9 cellular contexts compared by ENCODE assay signal in the genomic region with DNA sequence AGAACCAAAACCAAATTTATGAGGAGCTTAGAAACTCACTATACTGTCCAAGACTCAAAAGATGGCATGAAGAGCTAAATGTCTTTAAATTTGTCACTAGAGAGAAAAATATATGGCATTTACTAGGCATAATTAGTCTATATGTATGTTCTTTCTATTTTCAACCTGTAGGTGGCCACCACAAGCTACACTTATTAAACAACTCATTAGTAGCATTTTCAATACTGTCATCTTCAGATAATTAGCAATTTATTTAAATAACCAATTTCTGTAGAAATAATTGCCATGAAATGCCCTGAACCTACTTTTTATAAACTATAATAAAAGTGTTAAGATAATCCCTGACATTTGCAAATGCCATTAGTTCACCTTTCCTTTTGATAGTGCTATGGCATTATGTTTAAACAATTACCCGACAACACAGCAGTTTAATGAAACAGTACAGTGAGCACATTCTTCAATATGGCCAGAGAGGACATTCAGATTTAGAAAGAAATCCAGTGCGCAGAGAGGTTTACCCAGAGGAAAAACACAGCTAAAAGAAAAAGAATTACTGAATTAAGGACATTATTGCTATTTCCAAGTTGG.
DNase-seq lines count a peak whose midpoint lies in the region; ATAC-seq, FAIRE-seq and TF ChIP-seq lines count a peak whose summit lies in the region.
"Had no signal": no experiment of that assay in that cellular context is flagged by ENCODE, and none has a peak within 500 bp of the region (broad histone marks: within the 10 kb centered on the region; RNA-seq: fewer than 3 reads in every experiment).

No MANE protein-coding gene starts in this region.

- no TSS peak for BruUV-seq in HCT116 (replicated peaks; lab: Mats Ljungman, UMichigan)

- H3K4me1 ChIP-seq in HCT116 (ENCODE audit: control insufficient read depth in 1 of 2, insufficient read depth in 2 of 2, low read length in 2 of 2): no peaks in the 10 kb centered on the region

- peak; percentile 37; the same call in 2 of the 3 replicates for TF ChIP-seq CTCF in GM12872 (IDR thresholded peaks at IDR 0.05; ENCODE audit: insufficient read depth, low read depth, low read length)
- peak; percentile 38 to 62 (median 55); a peak in 5 of 6 replicates for TF ChIP-seq CTCF in HCT116 (IDR thresholded peaks at IDR 0.05 in 2 of 3, conservative IDR thresholded peaks at IDR 0.05 in 1 of 3; ENCODE audit: borderline replicate concordance in 1 of 3, insufficient read depth in 1 of 3, low read depth in 2 of 3, low read length in 2 of 3)

- RAD21 ChIA-PET in HCT116 (lab: Charles Lee; ENCODE audit: low non-redundant PET in 1 of 2, low total read pairs in 2 of 2, uncharacterized antibody in 2 of 2, unreplicated experiment in 2 of 2): interaction anchor here (1.1 to 1.5 kb wide), 2 partner anchors 282 kb away, joined by 5 to 6 read pairs; no protein-coding TSS in a partner anchor

- H3K27ac ChIP-seq in HCT116 (ENCODE audit: low read depth, low read length): no peak overlapping the region
- H3K27ac ChIP-seq: SK-N-MC had no signal

- H3K9me3 Mint-ChIP-seq in T-cell: peaks cover 0 to 6% (median 0%) of the 10 kb centered on the region in 3 donors

- POLR2A ChIA-PET in HCT116 (lab: Charles Lee) (no interaction called here), T-cell (lab: Charles Lee) (interaction anchor here in 1 of 2 donors (0.6 kb wide), 3 partner anchors 15 to 807 kb away, joined by 3 to 13 read pairs (median 3); no protein-coding TSS in a partner anchor)

- no peaks in the 10 kb centered on the region for H3K27me3 ChIP-seq in HCT116 (ENCODE audit: insufficient read depth, low read length)

- H3K4me1 Mint-ChIP-seq in T-cell: no peaks in the 10 kb centered on the region

- H3K9me3 ChIP-seq in HCT116 (ENCODE audit: control insufficient read depth in 1 of 2, insufficient read depth in 1 of 2, low read depth in 1 of 2, low read length in 2 of 2): no peaks in the 10 kb centered on the region

- intact Hi-C loops in HCT116 (cut with micrococcal nuclease): loop anchor here (2.0 to 5.0 kb wide), 2 partner anchors 578 to 807 kb away; no protein-coding TSS in a partner anchor

- H3K4me3 ChIP-seq in HCT116 (replicated peaks in 1 of 2; ENCODE audit: low read depth in 1 of 2, low read length in 2 of 2): no peak overlapping the region
- H3K4me3 ChIP-seq: SK-N-MC had no signal

- no peaks in the 10 kb centered on the region for H3K27me3 Mint-ChIP-seq in T-cell

- TF ChIP-seq RAD21 in HCT116 (IDR thresholded peaks at IDR 0.05; ENCODE audit: low read depth): peak; percentile 71

- CTCF ChIA-PET in HCT116 (lab: Charles Lee): interaction anchor here (0.7 to 2.2 kb wide), 14 partner anchors 8 to 1224 kb away, joined by 3 to 14 read pairs (median 4); partner anchors contain the start of gene DPYD
- CTCF ChIA-PET in T-cell (lab: Charles Lee): interaction anchor here (0.6 to 1.4 kb wide), 4 partner anchors 343 to 849 kb away, joined by 3 to 6 read pairs (median 3); no protein-coding TSS in a partner anchor

- TF ChIP-seq POLR2A in HCT116 (IDR thresholded peaks at IDR 0.05; ENCODE audit: borderline replicate concordance, extremely low read depth, insufficient read depth, insufficient read length): no peak

- H3K36me3 ChIP-seq in HCT116 (ENCODE audit: control insufficient read depth in 1 of 2, insufficient read depth in 2 of 2, low read length in 2 of 2): no peaks in the 10 kb centered on the region

- no peaks in the 10 kb centered on the region for H3K9me2 ChIP-seq in HCT116 (ENCODE audit: insufficient read depth)

- peaks cover 13% of the 10 kb centered on the region for H3K36me3 Mint-ChIP-seq in T-cell

- no peak overlapping the region for H3K4me3 Mint-ChIP-seq in T-cell

- no peak overlapping the region for H3K27ac Mint-ChIP-seq in T-cell

- DNase-seq in HCT116 (ENCODE audit: low read depth, low spot score): peak; percentile 12
- no peak for DNase-seq in RCC 7860 (ENCODE audit: low spot score)
- peak; percentile 26 for DNase-seq in iris pigment epithelial cell (ENCODE audit: low read depth)
- no peak for DNase-seq in central memory CD4-positive, alpha-beta T cell
- no peak for DNase-seq in T-cell
- no peak for DNase-seq in iPS-NIHi11 (ENCODE audit: low spot score)

- no peaks in the 10 kb centered on the region for H3K79me2 ChIP-seq in HCT116 (ENCODE audit: insufficient read depth, low read length)

- FAIRE-seq in RCC 7860 (lab: Jason Lieb, UNC): peak; percentile 67

- H2AFZ ChIP-seq in HCT116 (ENCODE audit: low read depth, low read length, poor library complexity, severe bottlenecking): no peak overlapping the region

- no peak overlapping the region for H3K4me2 ChIP-seq in HCT116 (ENCODE audit: low read length)

- H4K20me1 ChIP-seq in HCT116 (ENCODE audit: insufficient read depth): no peaks in the 10 kb centered on the region

- H3K9ac ChIP-seq in HCT116 (ENCODE audit: low read length): no peak overlapping the region

- 0 out of 2 replicates have a peak, but pooled peaks have one; percentile 52 for ATAC-seq in HCT116
- ATAC-seq in HG03045 (IDR thresholded peaks at IDR 0.05; ENCODE audit: unreplicated experiment): no peak
- ATAC-seq in T-cell (replicated peaks in 1 of 4): no peak

TF ChIP-seq in HCT116, 20 proteins besides CTCF, POLR2A, EP300 and RAD21:
- no peak for TF ChIP-seq ATF3 (IDR thresholded peaks at IDR 0.05)
- TF ChIP-seq ELF1 (IDR thresholded peaks at IDR 0.05; ENCODE audit: borderline replicate concordance, low read depth): no peak
- no peak for TF ChIP-seq SP1 (IDR thresholded peaks at IDR 0.05; ENCODE audit: low read depth)
- no peak for TF ChIP-seq SIN3A (IDR thresholded peaks at IDR 0.05; ENCODE audit: low read depth)
- TF ChIP-seq MAX (IDR thresholded peaks at IDR 0.05): no peak
- TF ChIP-seq FOSL1 (IDR thresholded peaks at IDR 0.05; ENCODE audit: low read depth): no peak
- no peak for TF ChIP-seq POLR2AphosphoS5 (IDR thresholded peaks at IDR 0.05; ENCODE audit: low read depth, low read length)

Comparison
In these comparisons a context has a peak if more than half of its experiments do, and no peak if none do; other contexts are left out.
1. DNase-seq: peak in HCT116 (single experiment) and iris pigment epithelial cell (single experiment); none in RCC 7860 (single experiment), central memory CD4-positive, alpha-beta T cell (single experiment), T-cell (0 of 34) and iPS-NIHi11 (single experiment).